8 cellular contexts compared by ENCODE assay signal in genomic region chr20:43840382-43841070, GRCh38.
A peak's percentile ranks its signal among the peaks of the same experiment; 100 is the strongest.
DNase-seq lines count a peak whose midpoint lies in the region; ATAC-seq and TF ChIP-seq lines count a peak whose summit lies in the region.

No MANE protein-coding gene starts in this region.

- DNase-seq in ELR (ENCODE audit: low read depth) (peak; percentile 68), KBM-7 (peak; percentile 25), WTC11 (ENCODE audit: low spot score) (peak; percentile 52), fibroblast of the aortic adventitia (ENCODE audit: low read depth) (peak; percentile 13), type B pancreatic cell (ENCODE audit: extremely low spot score, unreplicated experiment) (no peak), nephron progenitor cell (no peak), middle frontal gyrus (ENCODE audit: extremely low spot score, low spot score) (no peak)

- H3K27ac Mint-ChIP-seq in WTC11 (no peak overlapping the region), type B pancreatic cell (no peak overlapping the region), nephron progenitor cell (no peak overlapping the region)

- CTCF ChIA-PET in WTC11 (lab: Charles Lee): interaction anchor here (0.5 to 1.7 kb wide), 34 partner anchors 8 to 1362 kb away, joined by 3 to 10 read pairs (median 4); partner anchors contain the start of gene FITM2

- no peak overlapping the region for H3K4me3 ChIP-seq in fibroblast of the aortic adventitia (ENCODE audit: low read depth, low read length)

- ATAC-seq in WTC11 (peak; percentile 86), HG03439 (IDR thresholded peaks at IDR 0.05; ENCODE audit: unreplicated experiment) (no peak)

- POLR2A ChIA-PET in WTC11 (lab: Charles Lee): interaction anchor here (0.6 kb wide), 1 partner anchor 102 kb away, joined by 4 read pairs; no protein-coding TSS in a partner anchor

- no peaks in the 10 kb centered on the region for H3K9me3 Mint-ChIP-seq in WTC11
- no peaks in the 10 kb centered on the region for H3K9me3 Mint-ChIP-seq in type B pancreatic cell
- no peaks in the 10 kb centered on the region for H3K9me3 Mint-ChIP-seq in nephron progenitor cell

- no peaks in the 10 kb centered on the region; the same call in 1 of the 2 replicates for H3K27me3 Mint-ChIP-seq in WTC11 (ENCODE audit: low read depth)
- H3K27me3 Mint-ChIP-seq in type B pancreatic cell: peaks cover 14% of the 10 kb centered on the region
- H3K27me3 Mint-ChIP-seq in nephron progenitor cell (ENCODE audit: low read depth, poor library complexity): peaks cover 5% of the 10 kb centered on the region

- in situ Hi-C loops in KBM-7 (cut with MboI; ENCODE audit: low pct_unique_long_range_greater_than_20kb, low sequenced_read_pairs): no loop called here

- H3K36me3 Mint-ChIP-seq in WTC11 (no peaks in the 10 kb centered on the region), type B pancreatic cell (no peaks in the 10 kb centered on the region), nephron progenitor cell (ENCODE audit: low read depth) (no peaks in the 10 kb centered on the region)

- TF ChIP-seq CTCF in WTC11 (IDR thresholded peaks at IDR 0.05): no peak; the same call in 1 of the 2 replicates
- TF ChIP-seq CTCF in fibroblast of the aortic adventitia (IDR thresholded peaks at IDR 0.05; ENCODE audit: insufficient read depth, low read length): peak; percentile 42
- peak; percentile 54 for TF ChIP-seq CTCF in type B pancreatic cell (conservative IDR thresholded peaks at IDR 0.05)
- no peak for TF ChIP-seq CTCF in nephron progenitor cell (IDR thresholded peaks at IDR 0.05)

- H3K4me3 Mint-ChIP-seq in WTC11 (no peak overlapping the region), type B pancreatic cell (no peak overlapping the region), nephron progenitor cell (no peak overlapping the region)

- H3K4me1 Mint-ChIP-seq in WTC11 (no peaks in the 10 kb centered on the region; the same call in 1 of the 2 replicates), type B pancreatic cell (ENCODE audit: unreplicated experiment) (peaks cover 5% of the 10 kb centered on the region), nephron progenitor cell (no peaks in the 10 kb centered on the region)

TF ChIP-seq in WTC11, 78 proteins besides CTCF, POLR2A, EP300 and RAD21:
- TF ChIP-seq, protein P1, sequence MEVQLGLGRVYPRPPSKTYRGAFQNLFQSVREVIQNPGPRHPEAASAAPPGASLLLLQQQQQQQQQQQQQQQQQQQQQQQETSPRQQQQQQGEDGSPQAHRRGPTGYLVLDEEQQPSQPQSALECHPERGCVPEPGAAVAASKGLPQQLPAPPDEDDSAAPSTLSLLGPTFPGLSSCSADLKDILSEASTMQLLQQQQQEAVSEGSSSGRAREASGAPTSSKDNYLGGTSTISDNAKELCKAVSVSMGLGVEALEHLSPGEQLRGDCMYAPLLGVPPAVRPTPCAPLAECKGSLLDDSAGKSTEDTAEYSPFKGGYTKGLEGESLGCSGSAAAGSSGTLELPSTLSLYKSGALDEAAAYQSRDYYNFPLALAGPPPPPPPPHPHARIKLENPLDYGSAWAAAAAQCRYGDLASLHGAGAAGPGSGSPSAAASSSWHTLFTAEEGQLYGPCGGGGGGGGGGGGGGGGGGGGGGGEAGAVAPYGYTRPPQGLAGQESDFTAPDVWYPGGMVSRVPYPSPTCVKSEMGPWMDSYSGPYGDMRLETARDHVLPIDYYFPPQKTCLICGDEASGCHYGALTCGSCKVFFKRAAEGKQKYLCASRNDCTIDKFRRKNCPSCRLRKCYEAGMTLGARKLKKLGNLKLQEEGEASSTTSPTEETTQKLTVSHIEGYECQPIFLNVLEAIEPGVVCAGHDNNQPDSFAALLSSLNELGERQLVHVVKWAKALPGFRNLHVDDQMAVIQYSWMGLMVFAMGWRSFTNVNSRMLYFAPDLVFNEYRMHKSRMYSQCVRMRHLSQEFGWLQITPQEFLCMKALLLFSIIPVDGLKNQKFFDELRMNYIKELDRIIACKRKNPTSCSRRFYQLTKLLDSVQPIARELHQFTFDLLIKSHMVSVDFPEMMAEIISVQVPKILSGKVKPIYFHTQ (CRISPR knock-in tag; IDR thresholded peaks at IDR 0.05): no peak
- TF ChIP-seq GTF2I (CRISPR knock-in tag; conservative IDR thresholded peaks at IDR 0.05): peak; percentile 86
TF ChIP-seq in WTC11: peak in this region for 1.

Comparison
In these comparisons a context has a peak if more than half of its experiments do, and no peak if none do; other contexts are left out.
1. DNase-seq: peak in ELR (single experiment), KBM-7 (single experiment), WTC11 (single experiment) and fibroblast of the aortic adventitia (single experiment); none in type B pancreatic cell (single experiment), nephron progenitor cell (single experiment) and middle frontal gyrus (single experiment).
2. CTCF ChIP-seq: peak in fibroblast of the aortic adventitia (single experiment) and type B pancreatic cell (single experiment); none in WTC11 (single experiment) and nephron progenitor cell (single experiment).